Comparison of ENCODE assay signal across 1 cellular context in the genomic region with DNA sequence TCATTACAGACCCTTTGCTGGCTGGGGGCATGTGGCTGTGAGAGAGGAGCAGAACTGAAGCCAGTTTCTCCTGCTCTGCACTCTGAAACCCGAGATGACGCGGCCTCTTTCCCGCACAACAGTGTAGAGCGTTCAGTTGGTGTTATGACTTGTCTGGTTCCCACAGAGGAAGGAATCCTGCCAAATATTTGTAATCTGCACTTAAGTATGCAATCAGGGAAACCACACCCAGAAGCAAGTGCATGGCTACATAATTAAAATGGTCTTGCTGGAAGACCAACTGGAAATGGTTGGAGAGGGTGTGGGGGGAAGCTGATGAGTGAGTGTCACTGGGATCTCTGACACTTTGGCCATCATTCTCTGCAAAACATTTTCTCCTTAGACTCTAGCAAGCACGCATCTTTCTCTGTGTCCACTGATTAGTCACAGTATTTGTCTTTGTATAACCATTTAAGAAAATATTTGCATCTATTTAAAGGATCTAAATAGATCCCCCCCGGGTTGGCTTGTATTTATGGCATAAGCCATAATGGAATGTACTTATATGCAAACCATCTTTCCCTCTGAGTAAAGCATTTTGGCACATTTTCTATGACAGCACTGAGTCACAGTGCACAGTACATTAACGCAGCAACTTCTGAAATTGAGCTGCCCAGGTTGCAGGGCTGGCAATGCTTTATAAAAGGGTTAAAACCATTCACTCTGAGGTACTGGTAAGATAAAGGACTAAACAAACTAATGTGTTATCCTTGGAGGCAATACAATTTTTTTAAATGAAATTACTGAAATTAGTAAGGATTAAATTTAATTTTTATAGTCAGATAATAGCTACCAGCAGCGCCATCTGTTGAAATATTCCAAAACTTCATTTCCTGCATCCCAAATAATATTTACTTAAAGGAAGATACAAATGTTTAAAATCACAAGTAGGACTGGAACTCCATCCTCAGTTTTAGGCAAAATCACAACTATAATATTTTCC.
A peak's percentile ranks its signal among the peaks of the same experiment; 100 is the strongest.
TF ChIP-seq lines count a peak whose summit lies in the region.

No MANE protein-coding gene starts in this region.

TF ChIP-seq in HEK293, 187 proteins besides CTCF, POLR2A, EP300 and RAD21 (continued from another document):
- TF ChIP-seq ZNF692 (tag by site-specific recombination; IDR thresholded peaks at IDR 0.05) = peak; percentile 90
- TF ChIP-seq, protein P1, sequence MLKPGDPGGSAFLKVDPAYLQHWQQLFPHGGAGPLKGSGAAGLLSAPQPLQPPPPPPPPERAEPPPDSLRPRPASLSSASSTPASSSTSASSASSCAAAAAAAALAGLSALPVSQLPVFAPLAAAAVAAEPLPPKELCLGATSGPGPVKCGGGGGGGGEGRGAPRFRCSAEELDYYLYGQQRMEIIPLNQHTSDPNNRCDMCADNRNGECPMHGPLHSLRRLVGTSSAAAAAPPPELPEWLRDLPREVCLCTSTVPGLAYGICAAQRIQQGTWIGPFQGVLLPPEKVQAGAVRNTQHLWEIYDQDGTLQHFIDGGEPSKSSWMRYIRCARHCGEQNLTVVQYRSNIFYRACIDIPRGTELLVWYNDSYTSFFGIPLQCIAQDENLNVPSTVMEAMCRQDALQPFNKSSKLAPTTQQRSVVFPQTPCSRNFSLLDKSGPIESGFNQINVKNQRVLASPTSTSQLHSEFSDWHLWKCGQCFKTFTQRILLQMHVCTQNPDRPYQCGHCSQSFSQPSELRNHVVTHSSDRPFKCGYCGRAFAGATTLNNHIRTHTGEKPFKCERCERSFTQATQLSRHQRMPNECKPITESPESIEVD (tag by site-specific recombination; IDR thresholded peaks at IDR 0.05) = no peak
- TF ChIP-seq, protein P2, sequence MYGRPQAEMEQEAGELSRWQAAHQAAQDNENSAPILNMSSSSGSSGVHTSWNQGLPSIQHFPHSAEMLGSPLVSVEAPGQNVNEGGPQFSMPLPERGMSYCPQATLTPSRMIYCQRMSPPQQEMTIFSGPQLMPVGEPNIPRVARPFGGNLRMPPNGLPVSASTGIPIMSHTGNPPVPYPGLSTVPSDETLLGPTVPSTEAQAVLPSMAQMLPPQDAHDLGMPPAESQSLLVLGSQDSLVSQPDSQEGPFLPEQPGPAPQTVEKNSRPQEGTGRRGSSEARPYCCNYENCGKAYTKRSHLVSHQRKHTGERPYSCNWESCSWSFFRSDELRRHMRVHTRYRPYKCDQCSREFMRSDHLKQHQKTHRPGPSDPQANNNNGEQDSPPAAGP (tag by site-specific recombination; IDR thresholded peaks at IDR 0.05) = 0 out of 2 replicates have a peak, but pooled peaks have one; percentile 14
- no peak for TF ChIP-seq ZNF530 (tag by site-specific recombination; IDR thresholded peaks at IDR 0.05; ENCODE audit: low read depth)
- no peak for TF ChIP-seq ZNF37A (tag by site-specific recombination; IDR thresholded peaks at IDR 0.05)
- TF ChIP-seq, protein P3, sequence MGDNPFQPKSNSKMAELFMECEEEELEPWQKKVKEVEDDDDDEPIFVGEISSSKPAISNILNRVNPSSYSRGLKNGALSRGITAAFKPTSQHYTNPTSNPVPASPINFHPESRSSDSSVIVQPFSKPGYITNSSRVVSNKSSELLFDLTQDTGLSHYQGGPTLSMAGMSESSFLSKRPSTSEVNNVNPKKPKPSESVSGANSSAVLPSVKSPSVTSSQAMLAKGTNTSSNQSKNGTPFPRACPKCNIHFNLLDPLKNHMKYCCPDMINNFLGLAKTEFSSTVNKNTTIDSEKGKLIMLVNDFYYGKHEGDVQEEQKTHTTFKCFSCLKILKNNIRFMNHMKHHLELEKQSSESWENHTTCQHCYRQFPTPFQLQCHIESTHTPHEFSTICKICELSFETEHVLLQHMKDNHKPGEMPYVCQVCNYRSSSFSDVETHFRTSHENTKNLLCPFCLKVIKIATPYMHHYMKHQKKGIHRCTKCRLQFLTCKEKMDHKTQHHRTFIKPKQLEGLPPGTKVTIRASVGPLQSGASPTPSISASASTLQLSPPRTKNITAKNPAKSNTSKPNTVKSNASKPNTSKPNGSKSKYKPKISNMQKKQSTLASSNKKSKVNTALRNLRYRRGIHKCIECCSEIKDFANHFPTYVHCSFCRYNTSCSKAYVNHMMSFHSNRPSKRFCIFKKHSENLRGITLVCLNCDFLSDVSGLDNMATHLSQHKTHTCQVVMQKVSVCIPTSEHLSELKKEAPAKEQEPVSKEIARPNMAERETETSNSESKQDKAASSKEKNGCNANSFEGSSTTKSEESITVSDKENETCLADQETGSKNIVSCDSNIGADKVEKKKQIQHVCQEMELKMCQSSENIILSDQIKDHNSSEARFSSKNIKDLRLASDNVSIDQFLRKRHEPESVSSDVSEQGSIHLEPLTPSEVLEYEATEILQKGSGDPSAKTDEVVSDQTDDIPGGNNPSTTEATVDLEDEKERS (tag by site-specific recombination; IDR thresholded peaks at IDR 0.05) = no peak
- TF ChIP-seq ZNF24 (tag by site-specific recombination; IDR thresholded peaks at IDR 0.05) = no peak; the same call in 1 of the 2 replicates
- peak; percentile 85 for TF ChIP-seq IKZF3 (tag by site-specific recombination; IDR thresholded peaks at IDR 0.05)
- no peak for TF ChIP-seq ZNF302 (tag by site-specific recombination; IDR thresholded peaks at IDR 0.05; ENCODE audit: low read depth)
- TF ChIP-seq ZNF341 (tag by site-specific recombination; IDR thresholded peaks at IDR 0.05; ENCODE audit: low read depth) = no peak
- TF ChIP-seq ZNF654 (tag by site-specific recombination; IDR thresholded peaks at IDR 0.05; ENCODE audit: low read depth) = no peak; the same call in none of the 2 replicates
- TF ChIP-seq ZNF529 (tag by site-specific recombination; IDR thresholded peaks at IDR 0.05; ENCODE audit: insufficient replicate concordance) = no peak
- no peak for TF ChIP-seq SALL2 (tag by site-specific recombination; IDR thresholded peaks at IDR 0.05; ENCODE audit: borderline replicate concordance)
- no peak for TF ChIP-seq ZNF112 (tag by site-specific recombination; IDR thresholded peaks at IDR 0.05)
- TF ChIP-seq ZNF501 (tag by site-specific recombination; IDR thresholded peaks at IDR 0.05) = no peak
- no peak for TF ChIP-seq PRDM1 (tag by site-specific recombination; IDR thresholded peaks at IDR 0.05)
- no peak for TF ChIP-seq ZNF19 (tag by site-specific recombination; IDR thresholded peaks at IDR 0.05; ENCODE audit: low read depth)
- TF ChIP-seq TRIM28 (IDR thresholded peaks at IDR 0.05; ENCODE audit: borderline replicate concordance, low read length) = 0 out of 2 replicates have a peak, but pooled peaks have one; percentile 57
- TF ChIP-seq ZSCAN5A (tag by site-specific recombination; IDR thresholded peaks at IDR 0.05) = no peak
- no peak for TF ChIP-seq ZNF175 (tag by site-specific recombination; IDR thresholded peaks at IDR 0.05)
- TF ChIP-seq ZBTB6 (tag by site-specific recombination; IDR thresholded peaks at IDR 0.05) = no peak
- no peak for TF ChIP-seq ZNF121 (tag by site-specific recombination; IDR thresholded peaks at IDR 0.05)
- TF ChIP-seq ZNF610 (tag by site-specific recombination; IDR thresholded peaks at IDR 0.05; ENCODE audit: borderline replicate concordance) = no peak; the same call in 1 of the 2 replicates
- no peak for TF ChIP-seq ZNF544 (tag by site-specific recombination; IDR thresholded peaks at IDR 0.05)
- 0 out of 2 replicates have a peak, but pooled peaks have one; percentile 84 for TF ChIP-seq INSM2 (tag by site-specific recombination; IDR thresholded peaks at IDR 0.05)
- TF ChIP-seq KLF16 (tag by site-specific recombination; IDR thresholded peaks at IDR 0.05) = no peak
- no peak for TF ChIP-seq ZNF23 (tag by site-specific recombination; IDR thresholded peaks at IDR 0.05; ENCODE audit: borderline replicate concordance)
- TF ChIP-seq WT1 (tag by site-specific recombination; IDR thresholded peaks at IDR 0.05) = no peak
- TF ChIP-seq, protein P4, sequence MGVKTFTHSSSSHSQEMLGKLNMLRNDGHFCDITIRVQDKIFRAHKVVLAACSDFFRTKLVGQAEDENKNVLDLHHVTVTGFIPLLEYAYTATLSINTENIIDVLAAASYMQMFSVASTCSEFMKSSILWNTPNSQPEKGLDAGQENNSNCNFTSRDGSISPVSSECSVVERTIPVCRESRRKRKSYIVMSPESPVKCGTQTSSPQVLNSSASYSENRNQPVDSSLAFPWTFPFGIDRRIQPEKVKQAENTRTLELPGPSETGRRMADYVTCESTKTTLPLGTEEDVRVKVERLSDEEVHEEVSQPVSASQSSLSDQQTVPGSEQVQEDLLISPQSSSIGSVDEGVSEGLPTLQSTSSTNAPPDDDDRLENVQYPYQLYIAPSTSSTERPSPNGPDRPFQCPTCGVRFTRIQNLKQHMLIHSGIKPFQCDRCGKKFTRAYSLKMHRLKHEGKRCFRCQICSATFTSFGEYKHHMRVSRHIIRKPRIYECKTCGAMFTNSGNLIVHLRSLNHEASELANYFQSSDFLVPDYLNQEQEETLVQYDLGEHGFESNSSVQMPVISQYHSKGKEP (tag by site-specific recombination; IDR thresholded peaks at IDR 0.05) = peak; percentile 92
- TF ChIP-seq ZNF138 (tag by site-specific recombination; IDR thresholded peaks at IDR 0.05; ENCODE audit: borderline replicate concordance) = no peak
- TF ChIP-seq ZBTB21 (tag by site-specific recombination; IDR thresholded peaks at IDR 0.05) = 0 out of 2 replicates have a peak, but pooled peaks have one; percentile 57
- TF ChIP-seq, protein P5, sequence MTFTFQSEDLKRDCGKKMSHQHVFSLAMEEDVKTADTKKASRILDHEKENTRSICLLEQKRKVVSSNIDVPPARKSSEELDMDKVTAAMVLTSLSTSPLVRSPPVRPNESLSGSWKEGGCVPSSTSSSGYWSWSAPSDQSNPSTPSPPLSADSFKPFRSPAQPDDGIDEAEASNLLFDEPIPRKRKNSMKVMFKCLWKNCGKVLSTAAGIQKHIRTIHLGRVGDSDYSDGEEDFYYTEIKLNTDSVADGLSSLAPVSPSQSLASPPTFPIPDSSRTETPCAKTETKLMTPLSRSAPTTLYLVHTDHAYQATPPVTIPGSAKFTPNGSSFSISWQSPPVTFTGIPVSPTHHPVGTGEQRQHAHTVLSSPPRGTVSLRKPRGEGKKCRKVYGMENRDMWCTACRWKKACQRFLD (tag by site-specific recombination; IDR thresholded peaks at IDR 0.05) = no peak
- TF ChIP-seq, protein P6, sequence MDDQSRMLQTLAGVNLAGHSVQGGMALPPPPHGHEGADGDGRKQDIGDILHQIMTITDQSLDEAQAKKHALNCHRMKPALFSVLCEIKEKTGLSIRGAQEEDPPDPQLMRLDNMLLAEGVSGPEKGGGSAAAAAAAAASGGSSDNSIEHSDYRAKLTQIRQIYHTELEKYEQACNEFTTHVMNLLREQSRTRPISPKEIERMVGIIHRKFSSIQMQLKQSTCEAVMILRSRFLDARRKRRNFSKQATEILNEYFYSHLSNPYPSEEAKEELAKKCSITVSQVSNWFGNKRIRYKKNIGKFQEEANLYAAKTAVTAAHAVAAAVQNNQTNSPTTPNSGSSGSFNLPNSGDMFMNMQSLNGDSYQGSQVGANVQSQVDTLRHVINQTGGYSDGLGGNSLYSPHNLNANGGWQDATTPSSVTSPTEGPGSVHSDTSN (CRISPR knock-in tag; IDR thresholded peaks at IDR 0.05) = 0 out of 2 replicates have a peak, but pooled peaks have one; percentile 2
- TF ChIP-seq FEZF1 (tag by site-specific recombination; IDR thresholded peaks at IDR 0.05) = peak; percentile 88
- TF ChIP-seq SP7 (tag by site-specific recombination; IDR thresholded peaks at IDR 0.05) = peak; percentile 82
